10 cellular contexts compared by ENCODE assay signal in the genomic region with DNA sequence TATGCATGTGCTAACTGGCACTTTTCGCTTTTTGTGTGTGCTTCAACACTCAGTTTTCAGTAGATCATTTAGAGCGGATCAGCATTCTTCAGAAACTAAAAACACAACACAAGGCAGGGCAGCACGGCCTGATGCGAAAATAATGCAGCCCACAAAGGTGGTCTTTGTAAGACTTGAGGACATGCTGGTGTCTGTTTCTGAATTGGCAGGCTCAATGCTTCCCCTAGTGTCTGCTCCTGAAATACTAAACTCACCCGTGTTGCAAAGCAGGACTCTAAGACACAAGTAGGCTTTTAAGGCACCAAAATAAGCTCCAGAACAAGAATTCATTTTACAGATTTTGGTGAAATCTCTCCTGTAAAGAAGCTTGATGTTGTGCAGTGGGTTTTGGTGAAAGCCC.
A peak's percentile ranks its signal among the peaks of the same experiment; 100 is the strongest.
DNase-seq lines count a peak whose midpoint lies in the region; ATAC-seq and TF ChIP-seq lines count a peak whose summit lies in the region.
"Had no signal": no experiment of that assay in that cellular context is flagged by ENCODE, and none has a peak within 500 bp of the region (broad histone marks: within the 10 kb centered on the region; RNA-seq: fewer than 3 reads in every experiment).

No MANE protein-coding gene starts in this region.

- H3K4me1 Mint-ChIP-seq in endodermal cell, result peaks cover 3% of the 10 kb centered on the region
- no peaks in the 10 kb centered on the region for H3K4me1 Mint-ChIP-seq in effector memory CD8-positive, alpha-beta T cell (ENCODE audit: low read depth in 2 of 2)

- WGBS in endodermal cell (ENCODE audit: insufficient coverage in 1 of 2, insufficient read length in 1 of 2), 2 experiments, result 42 to 54% methylated on average over 4 to 5 of the region's 5 CpGs

- ATAC-seq in HG03025 (IDR thresholded peaks at IDR 0.05; ENCODE audit: low FRiP score, unreplicated experiment), result no peak
- no peak for ATAC-seq in effector memory CD8-positive, alpha-beta T cell (replicated peaks)
- ATAC-seq: A549 had no signal

- TF ChIP-seq CTCF in endodermal cell (conservative IDR thresholded peaks at IDR 0.05), result peak; percentile 86
- no peak for TF ChIP-seq CTCF in GM20000 (IDR thresholded peaks at IDR 0.05; ENCODE audit: extremely low read depth, missing control alignments)

- H3K9me3 ChIP-seq in endodermal cell (ENCODE audit: control insufficient read depth, low read length), result no peaks in the 10 kb centered on the region
- H3K9me3 ChIP-seq: A549 had no signal

- H3K4me3 ChIP-seq in endodermal cell (ENCODE audit: low read length), result no peak overlapping the region
- H3K4me3 ChIP-seq: A549 had no signal

- H3K9ac ChIP-seq in endodermal cell (ENCODE audit: extremely low read depth, low read length, poor library complexity, severe bottlenecking), result no peak overlapping the region

- no peaks in the 10 kb centered on the region for H3K36me3 Mint-ChIP-seq in endodermal cell (ENCODE audit: low read depth)
- no peaks in the 10 kb centered on the region for H3K36me3 Mint-ChIP-seq in effector memory CD8-positive, alpha-beta T cell (ENCODE audit: insufficient read depth)

- H3K4me1 ChIP-seq in endodermal cell (ENCODE audit: control insufficient read depth, insufficient read depth, low read length), result no peaks in the 10 kb centered on the region
- H3K4me1 ChIP-seq: A549 had no signal

- DNase-seq in NCI-H1105 treated with DMSO at 0.1 percent for 48 hours (lab: John Stamatoyannopoulos, UW), result peak; percentile 10
- no peak for DNase-seq in NCI-H1105 (lab: John Stamatoyannopoulos, UW)
- DNase-seq in LoVo (ENCODE audit: low spot score), result peak; percentile 5
- DNase-seq in endodermal cell, result peak; percentile 73
- DNase-seq in non-pigmented ciliary epithelial cell (ENCODE audit: low read depth), result peak; percentile 3
- DNase-seq in effector memory CD8-positive, alpha-beta T cell, result no peak
- DNase-seq in GM20000 (ENCODE audit: low spot score), result no peak
- DNase-seq: NCI-H1048 had no signal

- no peaks in the 10 kb centered on the region for H3K27me3 ChIP-seq in endodermal cell (ENCODE audit: control insufficient read depth, insufficient read depth, low read length, poor library complexity, severe bottlenecking)

- no peak overlapping the region for H3K27ac ChIP-seq in endodermal cell (ENCODE audit: low read depth, low read length)
- H3K27ac ChIP-seq: A549 had no signal

- H3K36me3 ChIP-seq in endodermal cell (ENCODE audit: control insufficient read depth, insufficient read depth, low read length), result no peaks in the 10 kb centered on the region

- no peaks in the 10 kb centered on the region for H3K27me3 Mint-ChIP-seq in endodermal cell (ENCODE audit: insufficient read depth)
- H3K27me3 Mint-ChIP-seq in effector memory CD8-positive, alpha-beta T cell, result no peaks in the 10 kb centered on the region

- no peak overlapping the region for H3K27ac Mint-ChIP-seq in endodermal cell
- no peak overlapping the region for H3K27ac Mint-ChIP-seq in effector memory CD8-positive, alpha-beta T cell

- peaks cover under 1% of the 10 kb centered on the region for H3K9me3 Mint-ChIP-seq in endodermal cell
- peaks cover 7 to 12% of the 10 kb centered on the region in 2 donors for H3K9me3 Mint-ChIP-seq in effector memory CD8-positive, alpha-beta T cell

- H3K4me3 Mint-ChIP-seq in endodermal cell, result no peak overlapping the region
- no peak overlapping the region for H3K4me3 Mint-ChIP-seq in effector memory CD8-positive, alpha-beta T cell

Comparison
In these comparisons a context has a peak if more than half of its experiments do, and no peak if none do; other contexts are left out.
1. DNase-seq: peak in NCI-H1105 treated with DMSO at 0.1 percent for 48 hours (single experiment), LoVo (single experiment), endodermal cell (single experiment) and non-pigmented ciliary epithelial cell (single experiment); none in NCI-H1105 (single experiment), effector memory CD8-positive, alpha-beta T cell (0 of 3) and GM20000 (single experiment).